ENCODE assay signal across 8 cellular contexts in the genomic region with DNA sequence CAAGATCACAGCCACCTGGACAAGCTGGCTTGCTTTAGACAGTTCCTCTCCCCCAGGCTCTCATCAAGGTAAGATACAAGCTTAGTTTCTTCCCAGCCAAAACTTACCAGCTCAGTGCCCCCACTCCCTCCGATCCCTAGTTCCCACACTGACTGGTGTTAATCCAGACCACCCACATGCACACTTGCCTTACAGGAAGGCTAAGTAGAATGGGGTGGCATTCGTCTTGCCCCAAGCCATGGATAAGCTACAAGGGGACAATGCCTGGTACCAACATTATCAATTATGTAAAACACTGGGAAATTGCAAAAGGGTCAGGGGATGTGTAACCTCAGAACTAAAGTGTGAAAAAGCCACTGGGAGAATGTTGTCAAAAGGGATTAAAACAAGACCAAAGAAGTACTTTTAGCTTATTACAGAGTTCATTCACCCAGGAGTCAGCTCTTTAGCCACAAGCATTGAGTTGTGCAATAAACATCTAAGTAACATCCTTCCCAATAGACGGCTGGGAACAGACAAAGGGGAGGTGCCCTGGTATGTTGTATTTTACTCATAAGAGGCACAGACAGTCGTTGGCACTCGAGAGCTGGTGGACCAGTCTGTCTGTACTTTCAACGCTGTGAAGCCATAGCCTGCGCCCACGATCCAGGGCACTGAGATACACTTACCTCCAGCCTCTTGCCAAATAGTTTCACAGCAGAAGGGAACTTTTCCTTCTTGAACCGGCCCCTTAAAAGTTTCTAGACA. TPM values are rescaled to one million over a fixed set of nuclear protein-coding genes. Genes with fewer than 3 reads are reported as not detected.
A peak's percentile ranks its signal among the peaks of the same experiment; 100 is the strongest.
DNase-seq lines count a peak whose midpoint lies in the region; ATAC-seq and TF ChIP-seq lines count a peak whose summit lies in the region.

No MANE protein-coding gene starts in this region.

- TF ChIP-seq CTCF in DND-41 (IDR thresholded peaks at IDR 0.05; ENCODE audit: borderline replicate concordance, extremely low read depth, low read length, poor library complexity, severe bottlenecking) = no peak
- TF ChIP-seq CTCF in astrocyte of the spinal cord (IDR thresholded peaks at IDR 0.05; ENCODE audit: low read depth, low read length) = no peak
- no peak for TF ChIP-seq CTCF in kidney epithelial cell (IDR thresholded peaks at IDR 0.05; ENCODE audit: insufficient read depth, low read length, poor library complexity, severe bottlenecking)

- no peaks in the 10 kb centered on the region for H4K20me1 ChIP-seq in DND-41 (ENCODE audit: insufficient read depth, low read length)

- peaks cover 49% of the 10 kb centered on the region for H3K79me2 ChIP-seq in DND-41 (ENCODE audit: insufficient read depth, low read length)

- peak overlapping the region; percentile 97 for H3K4me2 ChIP-seq in DND-41 (ENCODE audit: insufficient read depth, low read length)

- peaks cover 44% of the 10 kb centered on the region for H3K4me1 ChIP-seq in DND-41 (ENCODE audit: insufficient read depth, low read length)
- H3K4me1 ChIP-seq in stomach smooth muscle (ENCODE audit: control insufficient read depth, insufficient read depth, low read length) = peaks cover 22% of the 10 kb centered on the region

- in situ Hi-C loops in astrocyte of the spinal cord (cut with HindIII; ENCODE audit: low sequenced_read_pairs) = no loop called here

- H3K27ac ChIP-seq in DND-41 (ENCODE audit: low read length) (peak overlapping the region; percentile 70), stomach smooth muscle (ENCODE audit: low read length) (peak overlapping the region; percentile 37)

- H3K4me3 ChIP-seq in DND-41 (ENCODE audit: low read depth in 1 of 2, low read length in 2 of 2) (peak overlapping the region; percentile 44 to 65; a peak in 3 of 4 replicates), astrocyte of the spinal cord (ENCODE audit: low read depth, low read length) (peak overlapping the region; percentile 83), kidney epithelial cell (ENCODE audit: low read depth, low read length) (peak overlapping the region; percentile 74), stomach smooth muscle (ENCODE audit: low read length in 2 of 2) (peak overlapping the region in 1 of 2 donors; percentile 97)

- H3K27me3 ChIP-seq in DND-41 (ENCODE audit: insufficient read depth, low read length, poor library complexity) (no peaks in the 10 kb centered on the region), kidney epithelial cell (ENCODE audit: control insufficient read depth, insufficient read depth, low read length) (no peaks in the 10 kb centered on the region), stomach smooth muscle (ENCODE audit: control insufficient read depth in 1 of 2, insufficient read depth in 2 of 2, low read length in 2 of 2) (no peaks in the 10 kb centered on the region)

- H2AFZ ChIP-seq in DND-41 (ENCODE audit: low read depth, low read length) = peak overlapping the region; percentile 67

- no peak for ATAC-seq in DND-41 (ENCODE audit: insufficient read depth, low read depth)
- no peak for ATAC-seq in GM21515 (IDR thresholded peaks at IDR 0.05; ENCODE audit: unreplicated experiment)

- peaks cover 57% of the 10 kb centered on the region for H3K36me3 ChIP-seq in DND-41 (ENCODE audit: insufficient read depth, low read length)
- peaks cover 3% of the 10 kb centered on the region for H3K36me3 ChIP-seq in kidney epithelial cell (ENCODE audit: control insufficient read depth, insufficient read depth, low read length)
- H3K36me3 ChIP-seq in stomach smooth muscle (ENCODE audit: control insufficient read depth in 2 of 2, insufficient read depth in 2 of 2, low read length in 2 of 2) = peaks cover 5 to 8% of the 10 kb centered on the region in 2 donors

- H3K9ac ChIP-seq in DND-41 (ENCODE audit: low read depth, low read length) = peak overlapping the region; percentile 71
- peak overlapping the region in 1 of 2 donors; percentile 36 for H3K9ac ChIP-seq in stomach smooth muscle (ENCODE audit: low read length in 2 of 2)

- H3K9me3 ChIP-seq in DND-41 (ENCODE audit: insufficient read depth, low read length, severe bottlenecking) (peaks cover 6% of the 10 kb centered on the region), stomach smooth muscle (ENCODE audit: control insufficient read depth in 2 of 2, low read length in 2 of 2) (no peaks in the 10 kb centered on the region)

- DNase-seq in DND-41 = no peak
- DNase-seq in M059J (ENCODE audit: low read depth) = peak; percentile 40
- DNase-seq in astrocyte of the spinal cord (ENCODE audit: low read depth, low spot score) = peak; percentile 54
- peak; percentile 43 for DNase-seq in kidney epithelial cell (ENCODE audit: low read depth)
- no peak for DNase-seq in GM19238 (ENCODE audit: insufficient read length, low spot score)
- no peak for DNase-seq in inferior parietal cortex (ENCODE audit: extremely low spot score)

RNA-seq across cellular contexts. Expression of gene DHCR7, which starts 1.1 kb away (rescaled TPM):
- 99.2 and 123 TPM in 2 replicates for total RNA-seq in M059J (2014; rRNA removed; shearing (Covaris generic))
- 88.8 and 105 TPM in 2 replicates for total RNA-seq in kidney epithelial cell

RNA-seq across cellular contexts. Expression of gene NADSYN1, which starts 5.9 kb away (rescaled TPM):
- 21.1 and 23.8 TPM in 2 replicates for total RNA-seq in M059J (2014; rRNA removed; shearing (Covaris generic))
- 66.7 and 70.1 TPM in 2 replicates for total RNA-seq in kidney epithelial cell

Comparison
In these comparisons a context has a peak if more than half of its experiments do, and no peak if none do; other contexts are left out.
1. DNase-seq: peak in M059J (single experiment), astrocyte of the spinal cord (single experiment) and kidney epithelial cell (single experiment); none in DND-41 (single experiment), GM19238 (single experiment) and inferior parietal cortex (single experiment).